In genomic region chr17:82463391-82463790, GRCh38 we compare ENCODE assay signal across 1 cellular context.
TF ChIP-seq lines count a peak whose summit lies in the region.

No MANE protein-coding gene starts in this region.

TF ChIP-seq in K562, 482 proteins besides CTCF, POLR2A, EP300 and RAD21:
- TF ChIP-seq, protein P1, sequence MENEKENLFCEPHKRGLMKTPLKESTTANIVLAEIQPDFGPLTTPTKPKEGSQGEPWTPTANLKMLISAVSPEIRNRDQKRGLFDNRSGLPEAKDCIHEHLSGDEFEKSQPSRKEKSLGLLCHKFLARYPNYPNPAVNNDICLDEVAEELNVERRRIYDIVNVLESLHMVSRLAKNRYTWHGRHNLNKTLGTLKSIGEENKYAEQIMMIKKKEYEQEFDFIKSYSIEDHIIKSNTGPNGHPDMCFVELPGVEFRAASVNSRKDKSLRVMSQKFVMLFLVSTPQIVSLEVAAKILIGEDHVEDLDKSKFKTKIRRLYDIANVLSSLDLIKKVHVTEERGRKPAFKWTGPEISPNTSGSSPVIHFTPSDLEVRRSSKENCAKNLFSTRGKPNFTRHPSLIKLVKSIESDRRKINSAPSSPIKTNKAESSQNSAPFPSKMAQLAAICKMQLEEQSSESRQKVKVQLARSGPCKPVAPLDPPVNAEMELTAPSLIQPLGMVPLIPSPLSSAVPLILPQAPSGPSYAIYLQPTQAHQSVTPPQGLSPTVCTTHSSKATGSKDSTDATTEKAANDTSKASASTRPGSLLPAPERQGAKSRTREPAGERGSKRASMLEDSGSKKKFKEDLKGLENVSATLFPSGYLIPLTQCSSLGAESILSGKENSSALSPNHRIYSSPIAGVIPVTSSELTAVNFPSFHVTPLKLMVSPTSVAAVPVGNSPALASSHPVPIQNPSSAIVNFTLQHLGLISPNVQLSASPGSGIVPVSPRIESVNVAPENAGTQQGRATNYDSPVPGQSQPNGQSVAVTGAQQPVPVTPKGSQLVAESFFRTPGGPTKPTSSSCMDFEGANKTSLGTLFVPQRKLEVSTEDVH (IDR thresholded peaks at IDR 0.05; ENCODE audit: low read depth, partially characterized antibody), result no peak
- TF ChIP-seq ZNF41 (CRISPR knock-in tag; conservative IDR thresholded peaks at IDR 0.05) (no peak), HDGF (IDR thresholded peaks at IDR 0.05) (no peak), FOXM1 (IDR thresholded peaks at IDR 0.05; ENCODE audit: low read depth) (no peak), FOXM1 (CRISPR knock-in tag; IDR thresholded peaks at IDR 0.05; ENCODE audit: low read depth) (no peak), IRF2 (CRISPR knock-in tag; IDR thresholded peaks at IDR 0.05) (0 out of 2 replicates have a peak, but pooled peaks have one; percentile 29), PKNOX1 (IDR thresholded peaks at IDR 0.05) (no peak), ZNF699 (CRISPR knock-in tag; IDR thresholded peaks at IDR 0.05; ENCODE audit: insufficient replicate concordance) (no peak), ZNF764 (CRISPR knock-in tag; IDR thresholded peaks at IDR 0.05; ENCODE audit: low read depth) (no peak), POLR2G (IDR thresholded peaks at IDR 0.05; ENCODE audit: low read depth, low read length) (peak; percentile 41; the same call in 1 of the 2 replicates), E2F3 (CRISPR knock-in tag; IDR thresholded peaks at IDR 0.05) (no peak), ZNF584 (CRISPR knock-in tag; IDR thresholded peaks at IDR 0.05; ENCODE audit: low read depth) (no peak), HINFP (tag; conservative IDR thresholded peaks at IDR 0.05; ENCODE audit: low read depth) (no peak), RBFOX2 (IDR thresholded peaks at IDR 0.05; ENCODE audit: low read depth, low read length) (0 out of 2 replicates have a peak, but pooled peaks have one; percentile 22), CHD1 (IDR thresholded peaks at IDR 0.05; ENCODE audit: low read length) (no peak), HNRNPK (IDR thresholded peaks at IDR 0.05; ENCODE audit: low read depth, low read length, poor library complexity, severe bottlenecking) (no peak)
